9 cellular contexts compared by ENCODE assay signal in genomic region chr2:181374741-181375675, GRCh38.
DNase-seq lines count a peak whose midpoint lies in the region; ATAC-seq lines count a peak whose summit lies in the region.
"Had no signal": no experiment of that assay in that cellular context is flagged by ENCODE, and none has a peak within 500 bp of the region (broad histone marks: within the 10 kb centered on the region; RNA-seq: fewer than 3 reads in every experiment).

No MANE protein-coding gene starts in this region.

- H3K4me3 ChIP-seq in GM23248: peak overlapping the region; percentile 8; the same call in 1 of the 2 replicates

- 14 to 18% methylated on average over 9 of the region's 9 CpGs for WGBS in GM23248 (ENCODE audit: low coverage in 1 of 2, low lambda C conversion rate in 2 of 2, missing lambda C conversion rate in 2 of 2), 2 experiments

- no peak overlapping the region for H3K27ac Mint-ChIP-seq in naive B cell
- H3K27ac Mint-ChIP-seq in activated T-cell treated with anti-CD3 and anti-CD28 coated beads, Interleukin-2, amount 50 U/mL, for 24 hours: no peak overlapping the region

- peak overlapping the region in 1 of 8 donors; percentile 51 for H3K4me3 Mint-ChIP-seq in naive B cell
- no peak overlapping the region for H3K4me3 Mint-ChIP-seq in activated T-cell treated with anti-CD3 and anti-CD28 coated beads, Interleukin-2, amount 50 U/mL, for 24 hours

- H3K36me3 Mint-ChIP-seq in naive B cell: no peaks in the 10 kb centered on the region
- H3K36me3 Mint-ChIP-seq in activated T-cell treated with anti-CD3 and anti-CD28 coated beads, Interleukin-2, amount 50 U/mL, for 24 hours (ENCODE audit: low read depth): no peaks in the 10 kb centered on the region

- in situ Hi-C loops in GM23248 (cut with MboI): no loop called here

- H2AFZ ChIP-seq in GM23248: 0 out of 2 replicates have a peak overlapping the region, but pooled peaks have one; percentile 28

- no peaks in the 10 kb centered on the region for H3K9me2 ChIP-seq in GM23248 (ENCODE audit: insufficient read depth)

- DNase-seq in GM23248 (peak; percentile 67), naive B cell (no peak), COLO668 (lab: John Stamatoyannopoulos, UW; ENCODE audit: unreplicated experiment) (no peak)
- DNase-seq in activated T-cell treated with anti-CD3 and anti-CD28 coated beads, Interleukin-2, amount 50 U/mL, for 24 hours: no peak
- DNase-seq in stimulated activated naive CD8-positive, alpha-beta T cell treated with anti-CD3 and anti-CD28 coated beads, Interleukin-15, Interleukin-2, amounts not matched to agents 100 U/mL and 50 U/mL, for 24 hours: no peak
- DNase-seq: activated effector memory CD4-positive, alpha-beta T cell treated with anti-CD3 and anti-CD28 coated beads, Interleukin-2, amount 50 U/mL, for 16 hours had no signal

- peak; percentile 49 for ATAC-seq in GM18519 (IDR thresholded peaks at IDR 0.05; ENCODE audit: low FRiP score, unreplicated experiment)
- peak; percentile 61 for ATAC-seq in HG03565 (IDR thresholded peaks at IDR 0.05; ENCODE audit: unreplicated experiment)
- peak; percentile 47 to 57 for ATAC-seq in naive B cell (ENCODE audit: low read depth in 2 of 2)
- no peak for ATAC-seq in stimulated activated naive CD8-positive, alpha-beta T cell treated with anti-CD3 and anti-CD28 coated beads, Interleukin-15, Interleukin-2, amounts not matched to agents 100 U/mL and 50 U/mL, for 24 hours
- no peak for ATAC-seq in HG03097 (IDR thresholded peaks at IDR 0.05; ENCODE audit: low FRiP score, unreplicated experiment)

- no peaks in the 10 kb centered on the region for H3K9me3 ChIP-seq in GM23248 (ENCODE audit: low read depth)

- no peaks in the 10 kb centered on the region for H3K27me3 Mint-ChIP-seq in naive B cell
- no peaks in the 10 kb centered on the region for H3K27me3 Mint-ChIP-seq in activated T-cell treated with anti-CD3 and anti-CD28 coated beads, Interleukin-2, amount 50 U/mL, for 24 hours

- H3K9me3 Mint-ChIP-seq in naive B cell: peaks cover 0 to 4% (median 0%) of the 10 kb centered on the region in 7 donors
- peaks cover 2% of the 10 kb centered on the region for H3K9me3 Mint-ChIP-seq in activated T-cell treated with anti-CD3 and anti-CD28 coated beads, Interleukin-2, amount 50 U/mL, for 24 hours

- H3K4me1 Mint-ChIP-seq in naive B cell: peaks cover 32 to 46% (median 45%) of the 10 kb centered on the region in 3 donors
- H3K4me1 Mint-ChIP-seq in activated T-cell treated with anti-CD3 and anti-CD28 coated beads, Interleukin-2, amount 50 U/mL, for 24 hours (ENCODE audit: low read depth): peaks cover 28% of the 10 kb centered on the region

- H3K4me2 ChIP-seq in GM23248 (ENCODE audit: unreplicated experiment): peak overlapping the region; percentile 37

- no peaks in the 10 kb centered on the region for H3K27me3 ChIP-seq in GM23248 (replicated peaks; ENCODE audit: insufficient read depth)

- H3K27ac ChIP-seq in GM23248: no peak overlapping the region

- H3K4me1 ChIP-seq in GM23248 (ENCODE audit: insufficient read depth): peaks cover 29% of the 10 kb centered on the region

- H4K20me1 ChIP-seq in GM23248 (ENCODE audit: insufficient read depth): no peaks in the 10 kb centered on the region

- peaks cover 25% of the 10 kb centered on the region for H3F3A ChIP-seq in GM23248 (ENCODE audit: insufficient read depth)

- no peaks in the 10 kb centered on the region for H3K79me2 ChIP-seq in GM23248 (ENCODE audit: insufficient read depth)

- no peaks in the 10 kb centered on the region for H3K36me3 ChIP-seq in GM23248 (ENCODE audit: low read depth)

- H3K9ac ChIP-seq in GM23248: no peak overlapping the region

Comparison
In these comparisons a context has a peak if more than half of its experiments do, and no peak if none do; other contexts are left out.
1. ATAC-seq: peak in GM18519 (single experiment), HG03565 (single experiment) and naive B cell (2 of 2); none in stimulated activated naive CD8-positive, alpha-beta T cell treated with anti-CD3 and anti-CD28 coated beads, Interleukin-15, Interleukin-2, amounts not matched to agents 100 U/mL and 50 U/mL, for 24 hours (single experiment) and HG03097 (single experiment).